In genomic region chr9:116430849-116431248, GRCh38 we compare ENCODE assay signal across 25 cellular contexts.
DNase-seq lines count a peak whose midpoint lies in the region; ATAC-seq, FAIRE-seq and TF ChIP-seq lines count a peak whose summit lies in the region.
"Had no signal": no experiment of that assay in that cellular context is flagged by ENCODE, and none has a peak within 500 bp of the region (broad histone marks: within the 10 kb centered on the region; RNA-seq: fewer than 3 reads in every experiment).

No MANE protein-coding gene starts in this region.

- in situ Hi-C loops in HepG2 (cut with HindIII; ENCODE audit: extremely low pct_ligation_motif_present, low pct_unique_long_range_greater_than_20kb) (no loop called here), G401 (cut with HindIII; ENCODE audit: low sequenced_read_pairs) (no loop called here)

- H3K27ac ChIP-seq in liver (ENCODE audit: low read depth in 1 of 2, low read length in 2 of 2) (no peak overlapping the region), HepG2 (ENCODE audit: extremely low read length, insufficient read depth, low read length) (no peak overlapping the region), substantia nigra (ENCODE audit: low read depth, low read length, poor library complexity, severe bottlenecking) (no peak overlapping the region)
- H3K27ac ChIP-seq: A549; BLaER1 treated with 17β-estradiol and CSF1 and Interleukin-3, amounts not matched to agents 10 nM and 100 nM; GM23248 had no signal

- CTCF ChIA-PET in HepG2 (lab: Yijun Ruan, JAX; ENCODE audit: low intra/inter-chr PET ratio, low total read pairs) = no interaction called here

- no peak overlapping the region for H3K9ac ChIP-seq in liver (ENCODE audit: low read depth in 1 of 2, low read length in 2 of 2)
- no peak overlapping the region for H3K9ac ChIP-seq in HepG2 (ENCODE audit: insufficient read depth, low read depth, low read length)
- H3K9ac ChIP-seq: BLaER1 treated with 17β-estradiol and CSF1 and Interleukin-3, amounts not matched to agents 10 nM and 100 nM; GM23248 had no signal

- H3K79me2 ChIP-seq in HepG2 (ENCODE audit: insufficient read depth, low read length) = no peaks in the 10 kb centered on the region

- no peaks in the 10 kb centered on the region for H4K20me1 ChIP-seq in HepG2 (ENCODE audit: insufficient read depth, low read length)
- H4K20me1 ChIP-seq: BLaER1 treated with 17β-estradiol and CSF1 and Interleukin-3, amounts not matched to agents 10 nM and 100 nM had no signal

- no peaks in the 10 kb centered on the region for H3K4me1 ChIP-seq in liver (ENCODE audit: control insufficient read depth in 4 of 4, insufficient read depth in 4 of 4, low read length in 3 of 4)
- H3K4me1 ChIP-seq in HepG2 (ENCODE audit: insufficient read depth, low read length) = peaks cover 32% of the 10 kb centered on the region
- H3K4me1 ChIP-seq: A549; BE2C; BLaER1 treated with 17β-estradiol and CSF1 and Interleukin-3, amounts not matched to agents 10 nM and 100 nM had no signal

- FAIRE-seq in HepG2 (lab: Jason Lieb, UNC) = no peak
- FAIRE-seq: A549, D721Med, GM12892, GM19239 had no signal

- H3K4me2 ChIP-seq in HepG2 (ENCODE audit: low read depth, low read length) = no peak overlapping the region
- H3K4me2 ChIP-seq: A549; BLaER1 treated with 17β-estradiol and CSF1 and Interleukin-3, amounts not matched to agents 10 nM and 100 nM had no signal

- 80% methylated on average over 3 of the region's 3 CpGs for WGBS in liver
- WGBS in HepG2 (ENCODE audit: low lambda C conversion rate) = 94% methylated on average over 3 of the region's 3 CpGs

- POLR2A ChIA-PET in HepG2 (lab: Yijun Ruan, JAX) = no interaction called here

- no peaks in the 10 kb centered on the region for H3K36me3 ChIP-seq in liver (ENCODE audit: control insufficient read depth in 4 of 4, insufficient read depth in 3 of 4, low read depth in 1 of 4, low read length in 3 of 4)
- H3K36me3 ChIP-seq in HepG2 (replicated peaks in 1 of 2; ENCODE audit: control insufficient read depth in 1 of 2, insufficient read depth in 2 of 2, low read length in 2 of 2) = no peaks in the 10 kb centered on the region
- H3K36me3 ChIP-seq: BLaER1 treated with 17β-estradiol and CSF1 and Interleukin-3, amounts not matched to agents 10 nM and 100 nM had no signal

- H3K9me3 ChIP-seq in liver (ENCODE audit: control insufficient read depth in 4 of 4, low read length in 3 of 4) (no peaks in the 10 kb centered on the region), HepG2 (ENCODE audit: low read length) (no peaks in the 10 kb centered on the region)
- H3K9me3 ChIP-seq: A549, BE2C had no signal

- intact Hi-C loops in HepG2 (cut with micrococcal nuclease; ENCODE audit: unreplicated experiment) (no loop called here), posterior vena cava (cut with DNase I) (no loop called here)

- H3K4me3 ChIP-seq in liver (ENCODE audit: low read depth in 1 of 3, low read length in 3 of 3) = no peak overlapping the region
- no peak overlapping the region for H3K4me3 ChIP-seq in HepG2 (replicated peaks in 1 of 3; ENCODE audit: insufficient read depth in 1 of 3, low read depth in 2 of 3, low read length in 3 of 3)
- H3K4me3 ChIP-seq: A549; BLaER1 treated with 17β-estradiol and CSF1 and Interleukin-3, amounts not matched to agents 10 nM and 100 nM; GM23248 had no signal

- no peak for ATAC-seq in HepG2
- ATAC-seq: A549, HCT116 had no signal

- no TSS peak for BruUV-seq in HepG2 (replicated peaks; lab: Mats Ljungman, UMichigan)

- H3K27me3 ChIP-seq in liver (ENCODE audit: control insufficient read depth in 4 of 4, insufficient read depth in 4 of 4, low read length in 3 of 4) (no peaks in the 10 kb centered on the region), HepG2 (ENCODE audit: control insufficient read depth in 1 of 2, insufficient read depth in 2 of 2, low read length in 2 of 2) (no peaks in the 10 kb centered on the region)
- H3K27me3 ChIP-seq: BE2C; BLaER1 treated with 17β-estradiol and CSF1 and Interleukin-3, amounts not matched to agents 10 nM and 100 nM had no signal

- no peak for TF ChIP-seq CTCF in liver (IDR thresholded peaks at IDR 0.05; ENCODE audit: low read depth, low read length, missing input control)
- no peak for TF ChIP-seq CTCF in HepG2 (CRISPR knock-in tag; IDR thresholded peaks at IDR 0.05)

- no peak for TF ChIP-seq POLR2A in HepG2 (IDR thresholded peaks at IDR 0.05; ENCODE audit: insufficient read depth in 1 of 2, low read depth in 2 of 2, low read length in 2 of 2)

- TF ChIP-seq EP300 in HepG2 (IDR thresholded peaks at IDR 0.05; ENCODE audit: low read depth in 2 of 2, low read length in 2 of 2) = no peak
- TF ChIP-seq EP300 in HepG2 (CRISPR knock-in tag; IDR thresholded peaks at IDR 0.05; ENCODE audit: borderline replicate concordance) = no peak

- DNase-seq in HepG2 (ENCODE audit: low spot score) (no peak), left kidney (ENCODE audit: low read depth, low spot score) (peak; percentile 30), posterior vena cava (ENCODE audit: low spot score) (peak; percentile 75), substantia nigra (lab: John Stamatoyannopoulos, UW) (no peak), G401 (ENCODE audit: low spot score) (no peak), GOT3 (lab: John Stamatoyannopoulos, UW) (no peak)
- DNase-seq: 8988T; ACHN; AML-193; BE2C; CD4-positive, alpha-beta T cell; CD8-positive, alpha-beta memory T cell; DMS 273 treated with DMSO at 0.1 percent for 48 hours; DMS79; EL; GF-D8; GM23248; H9 had no signal

- H2AFZ ChIP-seq in HepG2 (ENCODE audit: low read length) = no peak overlapping the region
- H2AFZ ChIP-seq: GM23248 had no signal

- TF ChIP-seq RAD21 in liver (IDR thresholded peaks at IDR 0.05) (no peak), HepG2 (CRISPR knock-in tag; IDR thresholded peaks at IDR 0.05) (no peak)

TF ChIP-seq in liver, 16 proteins besides CTCF, POLR2A, EP300 and RAD21:
- no peak for TF ChIP-seq GABPA (IDR thresholded peaks at IDR 0.05 in 1 of 2, conservative IDR thresholded peaks at IDR 0.05 in 1 of 2)
- peak; percentile 87 for TF ChIP-seq NR2F2 (IDR thresholded peaks at IDR 0.05)
TF ChIP-seq in liver: peak in this region for 1.

TF ChIP-seq in HepG2, 621 proteins besides CTCF, POLR2A, EP300 and RAD21 (continues in another document):
- TF ChIP-seq KAT7 (CRISPR knock-in tag; IDR thresholded peaks at IDR 0.05; ENCODE audit: borderline replicate concordance) (no peak), HHEX (CRISPR knock-in tag; IDR thresholded peaks at IDR 0.05) (no peak), ZNF446 (CRISPR knock-in tag; IDR thresholded peaks at IDR 0.05) (no peak), KDM5B (CRISPR knock-in tag; IDR thresholded peaks at IDR 0.05; ENCODE audit: borderline replicate concordance) (no peak), MEIS1 (CRISPR knock-in tag; IDR thresholded peaks at IDR 0.05; ENCODE audit: borderline replicate concordance) (no peak), GMEB1 (CRISPR knock-in tag; IDR thresholded peaks at IDR 0.05; ENCODE audit: borderline replicate concordance) (no peak), MIXL1 (CRISPR knock-in tag; IDR thresholded peaks at IDR 0.05) (no peak), SCMH1 (CRISPR knock-in tag; IDR thresholded peaks at IDR 0.05; ENCODE audit: borderline replicate concordance) (no peak), NCOA2 (CRISPR knock-in tag; IDR thresholded peaks at IDR 0.05) (no peak), ZNF629 (CRISPR knock-in tag; conservative IDR thresholded peaks at IDR 0.05) (no peak), ZNF7 (CRISPR knock-in tag; IDR thresholded peaks at IDR 0.05) (no peak)

Comparison
In these comparisons a context has a peak if more than half of its experiments do, and no peak if none do; other contexts are left out.
1. DNase-seq: peak in left kidney (single experiment) and posterior vena cava (single experiment); none in HepG2 (single experiment), substantia nigra (0 of 49), G401 (single experiment) and GOT3 (single experiment).